Comparison of ENCODE assay signal across 9 cellular contexts in the genomic region with DNA sequence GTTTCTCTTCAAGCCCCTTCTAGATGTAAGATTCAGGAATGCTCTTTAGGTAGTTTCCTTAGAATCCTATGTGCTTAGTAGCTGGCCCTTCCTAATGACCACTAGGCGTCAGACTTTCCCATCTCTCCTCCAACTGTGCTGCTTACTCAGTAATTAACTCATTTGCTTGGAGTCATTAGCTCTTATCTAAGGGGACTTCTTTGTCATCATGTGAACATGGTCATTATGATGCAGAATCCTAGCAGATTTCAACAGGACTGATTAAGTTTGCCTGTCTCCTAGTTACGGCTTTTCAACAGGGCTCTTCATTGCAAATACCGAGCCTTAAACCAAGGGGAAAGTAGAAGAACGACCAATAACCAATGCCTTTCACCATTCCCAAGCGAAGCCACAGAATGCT. TPM values are rescaled to one million over a fixed set of nuclear protein-coding genes. Genes with fewer than 3 reads are reported as not detected.
A peak's percentile ranks its signal among the peaks of the same experiment; 100 is the strongest.
DNase-seq lines count a peak whose midpoint lies in the region; ATAC-seq and TF ChIP-seq lines count a peak whose summit lies in the region.
"Had no signal": no experiment of that assay in that cellular context is flagged by ENCODE, and none has a peak within 500 bp of the region (broad histone marks: within the 10 kb centered on the region; RNA-seq: fewer than 3 reads in every experiment).

No MANE protein-coding gene starts in this region.

- H3K4me3 ChIP-seq in colonic mucosa: no peak overlapping the region
- H3K4me3 ChIP-seq in lung: no peak overlapping the region
- H3K4me3 ChIP-seq: BLaER1 had no signal

- CTCF ChIA-PET in activated CD4-positive, alpha-beta memory T cell treated with anti-CD3 and anti-CD28 coated beads, Interleukin-2, amount 10 ng/mL, durations not matched to agents 7 days and 5 days (lab: Charles Lee): interaction anchor here (1.1 kb wide), 1 partner anchor 9 kb away, joined by 3 read pairs; no protein-coding TSS in a partner anchor

- no peaks in the 10 kb centered on the region for H3K9me3 ChIP-seq in colonic mucosa
- H3K9me3 ChIP-seq in lung (ENCODE audit: control insufficient read depth in 2 of 2, insufficient read depth in 1 of 2, low read length in 1 of 2): no peaks in the 10 kb centered on the region
- no peaks in the 10 kb centered on the region for H3K9me3 ChIP-seq in T-helper 17 cell (ENCODE audit: control insufficient read depth, low read length, poor library complexity, severe bottlenecking)
- H3K9me3 ChIP-seq: BLaER1 had no signal

- no peak overlapping the region for H3K27ac Mint-ChIP-seq in activated CD4-positive, alpha-beta memory T cell treated with anti-CD3 and anti-CD28 coated beads, Interleukin-2, amount 10 ng/mL, durations not matched to agents 7 days and 5 days
- H3K27ac Mint-ChIP-seq in T-helper 17 cell: no peak overlapping the region

- ATAC-seq in lung (ENCODE audit: insufficient read depth, low FRiP score): peak; percentile 56
- no peak for ATAC-seq in HG03108 (IDR thresholded peaks at IDR 0.05; ENCODE audit: unreplicated experiment)
- ATAC-seq in T-helper 17 cell: no peak

- peaks cover 56% of the 10 kb centered on the region for H3K27me3 Mint-ChIP-seq in activated CD4-positive, alpha-beta memory T cell treated with anti-CD3 and anti-CD28 coated beads, Interleukin-2, amount 10 ng/mL, durations not matched to agents 7 days and 5 days
- H3K27me3 Mint-ChIP-seq in T-helper 17 cell: peaks cover 67% of the 10 kb centered on the region

- WGBS in lung, 2 donors: 57 to 60% methylated on average over 5 of the region's 5 CpGs

- H3K4me1 ChIP-seq in colonic mucosa (no peaks in the 10 kb centered on the region), lung (ENCODE audit: control insufficient read depth in 2 of 2, insufficient read depth in 2 of 2, low read length in 2 of 2) (no peaks in the 10 kb centered on the region)
- H3K4me1 ChIP-seq: BLaER1 had no signal

- no peaks in the 10 kb centered on the region for H3K9me3 Mint-ChIP-seq in activated CD4-positive, alpha-beta memory T cell treated with anti-CD3 and anti-CD28 coated beads, Interleukin-2, amount 10 ng/mL, durations not matched to agents 7 days and 5 days

- DNase-seq in NCI-H2107 treated with DMSO at 0.1 percent for 48 hours (lab: John Stamatoyannopoulos, UW; ENCODE audit: unreplicated experiment) (peak; percentile 3), NCI-H2107 (lab: John Stamatoyannopoulos, UW) (no peak), NCI-H82 (lab: John Stamatoyannopoulos, UW) (peak; percentile 86), colonic mucosa (no peak), lung (ENCODE audit: low spot score) (no peak), T-helper 17 cell (no peak)
- no peak for DNase-seq in activated CD4-positive, alpha-beta memory T cell treated with anti-CD3 and anti-CD28 coated beads, Interleukin-2, amount 10 ng/mL, durations not matched to agents 7 days and 5 days

- H3K9ac ChIP-seq in colonic mucosa (ENCODE audit: low read depth in 2 of 2, low read length in 2 of 2): no peak overlapping the region
- H3K9ac ChIP-seq: BLaER1 had no signal

- no peaks in the 10 kb centered on the region for H3K36me3 Mint-ChIP-seq in activated CD4-positive, alpha-beta memory T cell treated with anti-CD3 and anti-CD28 coated beads, Interleukin-2, amount 10 ng/mL, durations not matched to agents 7 days and 5 days (ENCODE audit: low read depth)
- H3K36me3 Mint-ChIP-seq in T-helper 17 cell (ENCODE audit: low read depth): no peaks in the 10 kb centered on the region

- POLR2A ChIA-PET in activated CD4-positive, alpha-beta memory T cell treated with anti-CD3 and anti-CD28 coated beads, Interleukin-2, amount 10 ng/mL, durations not matched to agents 7 days and 5 days (lab: Charles Lee): no interaction called here

- TF ChIP-seq CTCF in colonic mucosa (IDR thresholded peaks at IDR 0.05) (peak; percentile 41), lung (IDR thresholded peaks at IDR 0.05; ENCODE audit: control extremely low read depth, extremely low read depth) (peak; percentile 12)

- intact Hi-C loops in colonic mucosa (cut with DNase I): loop anchor here (5.0 kb wide), 1 partner anchor 214 kb away; no protein-coding TSS in a partner anchor

- H3K4me3 Mint-ChIP-seq in activated CD4-positive, alpha-beta memory T cell treated with anti-CD3 and anti-CD28 coated beads, Interleukin-2, amount 10 ng/mL, durations not matched to agents 7 days and 5 days: no peak overlapping the region
- no peak overlapping the region for H3K4me3 Mint-ChIP-seq in T-helper 17 cell

- H3K27ac ChIP-seq in colonic mucosa (no peak overlapping the region), lung (ENCODE audit: low read depth in 1 of 2, low read length in 1 of 2) (no peak overlapping the region)
- H3K27ac ChIP-seq: BLaER1 had no signal

- H3K27me3 ChIP-seq in colonic mucosa: no peaks in the 10 kb centered on the region
- H3K27me3 ChIP-seq in lung (ENCODE audit: control insufficient read depth, insufficient read depth): no peaks in the 10 kb centered on the region
- H3K27me3 ChIP-seq: BLaER1 had no signal

- H3K4me1 Mint-ChIP-seq in activated CD4-positive, alpha-beta memory T cell treated with anti-CD3 and anti-CD28 coated beads, Interleukin-2, amount 10 ng/mL, durations not matched to agents 7 days and 5 days: peaks cover 5% of the 10 kb centered on the region
- peaks cover 5% of the 10 kb centered on the region for H3K4me1 Mint-ChIP-seq in T-helper 17 cell

- H3K36me3 ChIP-seq in colonic mucosa (no peaks in the 10 kb centered on the region), lung (ENCODE audit: control insufficient read depth in 2 of 2, insufficient read depth in 2 of 2, low read length in 2 of 2) (no peaks in the 10 kb centered on the region)
- H3K36me3 ChIP-seq: BLaER1 had no signal

RNA-seq across cellular contexts. Expression of gene GJD2, which starts 46.4 kb away (rescaled TPM):
- total RNA-seq in colonic mucosa (not detected), lung (under 1 TPM in 1 of 2 donors, not detected in 1; 0.17 TPM), T-helper 17 cell (not detected)
- not detected for polyA plus RNA-seq in lung
- total RNA-seq in activated CD4-positive, alpha-beta memory T cell treated with anti-CD3 and anti-CD28 coated beads, Interleukin-2, amount 10 ng/mL, durations not matched to agents 7 days and 5 days: not detected

Comparison
In these comparisons a context has a peak if more than half of its experiments do, and no peak if none do; other contexts are left out.
1. DNase-seq: peak in NCI-H2107 treated with DMSO at 0.1 percent for 48 hours (single experiment) and NCI-H82 (single experiment); none in NCI-H2107 (single experiment), colonic mucosa (single experiment), lung (single experiment), activated CD4-positive, alpha-beta memory T cell treated with anti-CD3 and anti-CD28 coated beads, Interleukin-2, amount 10 ng/mL, durations not matched to agents 7 days and 5 days (single experiment) and T-helper 17 cell (0 of 3).